In genomic region chr10:125369382-125370326, GRCh38 we compare ENCODE assay signal across 29 cellular contexts.
"Had no signal": no experiment of that assay in that cellular context is flagged by ENCODE, and none has a peak within 500 bp of the region (broad histone marks: within the 10 kb centered on the region; RNA-seq: fewer than 3 reads in every experiment).

No MANE protein-coding gene starts in this region.

- H3K9me3 Mint-ChIP-seq: activated CD4-positive, alpha-beta T cell treated with anti-CD3 and anti-CD28 coated beads, Interleukin-2, amount 10 ng/mL, durations not matched to agents 24 days and 14 days; dendritic cell treated with granulocyte-macrophage colony-stimulating factor and Interleukin-4, amounts not matched to agents 40 ng/mL and 50 ng/mL, for 4 days had no signal

- H3K36me3 ChIP-seq: brain microvascular endothelial cell had no signal

- H3K36me3 Mint-ChIP-seq: activated CD4-positive, alpha-beta memory T cell treated with anti-CD3 and anti-CD28 coated beads for 36 hours; activated CD8-positive, alpha-beta memory T cell treated with anti-CD3 and anti-CD28 coated beads, Interleukin-2, amount 10 ng/mL, durations not matched to agents 7 days and 5 days; activated naive CD8-positive, alpha-beta T cell had no signal

- H3K27me3 Mint-ChIP-seq: activated CD4-positive, alpha-beta memory T cell treated with anti-CD3 and anti-CD28 coated beads for 36 hours; activated CD4-positive, alpha-beta T cell treated with anti-CD3 and anti-CD28 coated beads for 36 hours; activated CD4-positive, alpha-beta T cell treated with anti-CD3 and anti-CD28 coated beads, Interleukin-2, amount 10 ng/mL, durations not matched to agents 24 days and 14 days; activated CD8-positive, alpha-beta memory T cell treated with anti-CD3 and anti-CD28 coated beads, Interleukin-2, amount 10 ng/mL, durations not matched to agents 7 days and 5 days had no signal

- ATAC-seq: activated CD4-positive, alpha-beta T cell treated with anti-CD3 and anti-CD28 coated beads for 36 hours; activated CD8-positive, alpha-beta memory T cell treated with anti-CD3 and anti-CD28 coated beads, Interleukin-2, amount 10 ng/mL, durations not matched to agents 7 days and 5 days; activated CD8-positive, alpha-beta T cell treated with anti-CD3 and anti-CD28 coated beads, Interleukin-2, amount 10 ng/mL, durations not matched to agents 7 days and 5 days; activated T-cell treated with anti-CD3 and anti-CD28 coated beads, Interleukin-2, amount 50 U/mL, for 72 hours; effector memory CD8-positive, alpha-beta T cell; esophagus mucosa had no signal

- H3K4me3 ChIP-seq: coronary artery had no signal

- H3K27ac Mint-ChIP-seq: activated CD4-positive, alpha-beta memory T cell treated with anti-CD3 and anti-CD28 coated beads for 36 hours; activated CD4-positive, alpha-beta T cell treated with anti-CD3 and anti-CD28 coated beads for 36 hours; activated CD4-positive, alpha-beta T cell treated with anti-CD3 and anti-CD28 coated beads, Interleukin-2, amount 10 ng/mL, durations not matched to agents 24 days and 14 days; activated CD8-positive, alpha-beta memory T cell treated with anti-CD3 and anti-CD28 coated beads, Interleukin-2, amount 10 ng/mL, durations not matched to agents 7 days and 5 days; activated CD8-positive, alpha-beta T cell treated with anti-CD3 and anti-CD28 coated beads, Interleukin-2, amount 10 ng/mL, durations not matched to agents 7 days and 5 days; activated naive CD8-positive, alpha-beta T cell; activated T-cell treated with anti-CD3 and anti-CD28 coated beads, Interleukin-2, amount 50 U/mL, for 24 hours; activated T-cell treated with anti-CD3 and anti-CD28 coated beads, Interleukin-2, amount 50 U/mL, for 72 hours; dendritic cell treated with granulocyte-macrophage colony-stimulating factor and Interleukin-4, amounts not matched to agents 40 ng/mL and 50 ng/mL, for 4 days; effector memory CD8-positive, alpha-beta T cell had no signal

- H3K27me3 ChIP-seq: brain microvascular endothelial cell had no signal

- FAIRE-seq: astrocyte, bronchial epithelial cell, frontal cortex had no signal

- H3K4me3 Mint-ChIP-seq: activated CD4-positive, alpha-beta memory T cell treated with anti-CD3 and anti-CD28 coated beads for 36 hours; activated CD4-positive, alpha-beta T cell treated with anti-CD3 and anti-CD28 coated beads for 36 hours; activated CD4-positive, alpha-beta T cell treated with anti-CD3 and anti-CD28 coated beads, Interleukin-2, amount 10 ng/mL, durations not matched to agents 24 days and 14 days; activated CD8-positive, alpha-beta memory T cell treated with anti-CD3 and anti-CD28 coated beads, Interleukin-2, amount 10 ng/mL, durations not matched to agents 7 days and 5 days; activated CD8-positive, alpha-beta T cell treated with anti-CD3 and anti-CD28 coated beads, Interleukin-2, amount 10 ng/mL, durations not matched to agents 7 days and 5 days; activated naive CD8-positive, alpha-beta T cell; activated T-cell treated with anti-CD3 and anti-CD28 coated beads, Interleukin-2, amount 50 U/mL, for 24 hours; activated T-cell treated with anti-CD3 and anti-CD28 coated beads, Interleukin-2, amount 50 U/mL, for 72 hours; central memory CD8-positive, alpha-beta T cell; dendritic cell treated with granulocyte-macrophage colony-stimulating factor and Interleukin-4, amounts not matched to agents 40 ng/mL and 50 ng/mL, for 4 days; effector memory CD8-positive, alpha-beta T cell had no signal

- H3K4me1 Mint-ChIP-seq: activated CD4-positive, alpha-beta T cell treated with anti-CD3 and anti-CD28 coated beads for 36 hours; activated CD4-positive, alpha-beta T cell treated with anti-CD3 and anti-CD28 coated beads, Interleukin-2, amount 10 ng/mL, durations not matched to agents 24 days and 14 days; activated CD8-positive, alpha-beta memory T cell treated with anti-CD3 and anti-CD28 coated beads, Interleukin-2, amount 10 ng/mL, durations not matched to agents 7 days and 5 days; central memory CD8-positive, alpha-beta T cell had no signal

- DNase-seq: activated CD4-positive, alpha-beta memory T cell treated with anti-CD3 and anti-CD28 coated beads for 36 hours; activated CD4-positive, alpha-beta T cell treated with anti-CD3 and anti-CD28 coated beads, Interleukin-2, amount 10 ng/mL, durations not matched to agents 24 days and 14 days; activated CD4-positive, CD25-positive, alpha-beta regulatory T cell; activated CD4-positive, CD25-positive, alpha-beta regulatory T cell treated with anti-CD3 and anti-CD28 coated beads, Interleukin-2, amount 50 U/mL, for 72 hours; activated CD8-positive, alpha-beta memory T cell treated with anti-CD3 and anti-CD28 coated beads, Interleukin-2, amount 10 ng/mL, durations not matched to agents 7 days and 5 days; activated CD8-positive, alpha-beta memory T cell treated with anti-CD3 and anti-CD28 coated beads, Interleukin-2, amount 50 U/mL, for 4 hours; activated CD8-positive, alpha-beta T cell treated with anti-CD3 and anti-CD28 coated beads, Interleukin-2, amount 10 ng/mL, durations not matched to agents 7 days and 5 days; activated effector memory CD4-positive, alpha-beta T cell treated with Interleukin-2 at 50 U/mL for 16 hours; activated gamma-delta T cell treated with Interleukin-2 at 50 U/mL for 16 hours; activated naive CD4-positive, alpha-beta T cell treated with anti-CD3 and anti-CD28 coated beads, Interleukin-2, amount 50 U/mL, for 16 hours; activated naive CD4-positive, alpha-beta T cell treated with Interleukin-2 at 50 U/mL for 16 hours; activated T-cell treated with anti-CD3 and anti-CD28 coated beads, Interleukin-2, amount 50 U/mL, for 24 hours; activated T-cell treated with anti-CD3 and anti-CD28 coated beads, Interleukin-2, amount 50 U/mL, for 72 hours; amniotic stem cell; anterior cingulate cortex; brain microvascular endothelial cell; effector CD4-positive, alpha-beta T cell; effector memory CD8-positive, alpha-beta T cell; foreskin fibroblast; T-helper 2 cell had no signal

- H3K27ac ChIP-seq: brain microvascular endothelial cell, coronary artery had no signal
